ENCODE assay signal across 10 cellular contexts in genomic region chr5:136296846-136297245, GRCh38.
"Had no signal": no experiment of that assay in that cellular context is flagged by ENCODE, and none has a peak within 500 bp of the region (broad histone marks: within the 10 kb centered on the region; RNA-seq: fewer than 3 reads in every experiment).

No MANE protein-coding gene starts in this region.

- ATAC-seq: HepG2, K562 had no signal

- H3K9me3 Mint-ChIP-seq: HFFc6 had no signal

- DNase-seq: GM23248, H9, HCEC 1CT, HFFc6, KG1 had no signal

- H3K4me3 ChIP-seq: GM23248, K562 had no signal

- H3K27ac ChIP-seq: GM23248, HL-60 had no signal

- H3K27ac Mint-ChIP-seq: H9, HFFc6 had no signal

- FAIRE-seq: H1, H54, HepG2, K562 had no signal

- H2AFZ ChIP-seq: GM23248 had no signal

- H3K9ac ChIP-seq: GM23248 had no signal

- H3K4me3 Mint-ChIP-seq: H9, HFFc6 had no signal
